ENCODE assay signal across 8 cellular contexts in the genomic region with DNA sequence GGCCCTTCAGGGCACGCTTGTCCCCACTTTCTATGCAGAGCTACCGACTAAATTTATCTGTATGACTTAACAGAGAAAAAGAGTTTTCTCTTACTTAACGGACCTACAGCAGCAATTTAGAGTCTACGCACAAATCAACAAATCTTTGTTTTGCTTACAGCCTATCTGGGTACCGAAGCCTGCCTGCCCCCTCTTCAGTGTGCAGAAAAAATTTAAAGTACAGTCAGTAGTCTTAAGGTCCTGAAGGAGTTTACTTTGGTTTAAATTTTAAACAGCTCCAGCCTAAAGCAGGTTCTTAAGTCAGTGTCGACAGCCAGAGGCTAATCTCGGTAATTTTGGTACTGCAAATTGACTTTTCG. TPM values are rescaled to one million over a fixed set of nuclear protein-coding genes. Genes with fewer than 3 reads are reported as not detected.
A peak's percentile ranks its signal among the peaks of the same experiment; 100 is the strongest.
DNase-seq lines count a peak whose midpoint lies in the region; ATAC-seq and TF ChIP-seq lines count a peak whose summit lies in the region.

No MANE protein-coding gene starts in this region.

- no peaks in the 10 kb centered on the region for H3K36me3 ChIP-seq in mucosa of stomach (ENCODE audit: control insufficient read depth, insufficient read depth, low read length)

- CTCF ChIA-PET in GM10248 (lab: Yijun Ruan, JAX), result interaction anchor here (0.9 to 3.2 kb wide), 9 partner anchors 10 to 239 kb away, joined by 3 to 21 read pairs (median 4); no protein-coding TSS in a partner anchor

- H3K27ac Mint-ChIP-seq in IgD-negative memory B cell, result peak overlapping the region; percentile 99 to 100 (median 100)
- H3K27ac Mint-ChIP-seq in central memory CD8-positive, alpha-beta T cell (ENCODE audit: low read depth), result peak overlapping the region; percentile 99

- peaks cover 0 to 5% (median 0%) of the 10 kb centered on the region in 3 donors for H3K9me3 Mint-ChIP-seq in IgD-negative memory B cell
- no peaks in the 10 kb centered on the region for H3K9me3 Mint-ChIP-seq in central memory CD8-positive, alpha-beta T cell

- H3K4me1 ChIP-seq in mucosa of stomach (ENCODE audit: control insufficient read depth, insufficient read depth, low read length), result peaks cover 11% of the 10 kb centered on the region

- H3K4me3 Mint-ChIP-seq in IgD-negative memory B cell, result peak overlapping the region; percentile 93 to 96 (median 94)
- peak overlapping the region; percentile 84 for H3K4me3 Mint-ChIP-seq in central memory CD8-positive, alpha-beta T cell

- DNase-seq in ACHN (peak; percentile 30), GM10248 (ENCODE audit: extremely low spot score) (no peak), NCI-H2196 treated with DMSO at 0.1 percent for 48 hours (lab: John Stamatoyannopoulos, UW; ENCODE audit: unreplicated experiment) (no peak), NCI-H128 (lab: John Stamatoyannopoulos, UW; ENCODE audit: unreplicated experiment) (no peak)
- no peak for DNase-seq in central memory CD8-positive, alpha-beta T cell (ENCODE audit: low spot score in 2 of 2)
- no peak for DNase-seq in central memory CD4-positive, alpha-beta T cell

- no peak for TF ChIP-seq CTCF in GM10248 (IDR thresholded peaks at IDR 0.05; ENCODE audit: control extremely low read depth, extremely low read depth, low read depth, missing control alignments)

- H3K4me1 Mint-ChIP-seq in IgD-negative memory B cell, result peaks cover 43 to 51% (median 44%) of the 10 kb centered on the region in 3 donors
- peaks cover 70% of the 10 kb centered on the region for H3K4me1 Mint-ChIP-seq in central memory CD8-positive, alpha-beta T cell

- H3K9ac ChIP-seq in mucosa of stomach (ENCODE audit: low read length), result peak overlapping the region; percentile 74

- no peaks in the 10 kb centered on the region for H3K27me3 ChIP-seq in mucosa of stomach (ENCODE audit: control insufficient read depth, insufficient read depth, low read length)

- no peaks in the 10 kb centered on the region for H3K9me3 ChIP-seq in mucosa of stomach (ENCODE audit: control insufficient read depth, low read length)

- POLR2A ChIA-PET in GM10248 (lab: Yijun Ruan, JAX), result no interaction called here

- H3K36me3 Mint-ChIP-seq in IgD-negative memory B cell, result peaks cover 9% of the 10 kb centered on the region
- peaks cover 46% of the 10 kb centered on the region for H3K36me3 Mint-ChIP-seq in central memory CD8-positive, alpha-beta T cell (ENCODE audit: insufficient read depth)

- in situ Hi-C loops in ACHN (cut with HindIII; ENCODE audit: low pct_ligation_motif_present, low pct_unique_long_range_greater_than_20kb, low sequenced_read_pairs), result no loop called here

- peaks cover 2% of the 10 kb centered on the region for H3K27me3 Mint-ChIP-seq in IgD-negative memory B cell
- no peaks in the 10 kb centered on the region for H3K27me3 Mint-ChIP-seq in central memory CD8-positive, alpha-beta T cell

- H3K4me3 ChIP-seq in mucosa of stomach (ENCODE audit: low read length), result peak overlapping the region; percentile 42

- no peak for ATAC-seq in central memory CD8-positive, alpha-beta T cell (replicated peaks; ENCODE audit: extremely low read depth, poor library complexity, severe bottlenecking)

RNA-seq across cellular contexts. Expression of gene SACM1L, which starts 0.6 kb away (rescaled TPM):
- 14.9 TPM for polyA plus RNA-seq in IgD-negative memory B cell
